ENCODE assay signal across 8 cellular contexts in genomic region chr21:42117229-42118048, GRCh38. TPM values are rescaled to one million over a fixed set of nuclear protein-coding genes. Genes with fewer than 3 reads are reported as not detected.
DNase-seq lines count a peak whose midpoint lies in the region; ATAC-seq and TF ChIP-seq lines count a peak whose summit lies in the region.

No MANE protein-coding gene starts in this region.

- H3F3A ChIP-seq in MM.1S (ENCODE audit: insufficient read depth, low read length): peaks cover 43% of the 10 kb centered on the region

- H3K27ac ChIP-seq in MM.1S (ENCODE audit: low read length): peak overlapping the region; percentile 70
- H3K27ac ChIP-seq in upper lobe of right lung: no peak overlapping the region

- no peaks in the 10 kb centered on the region for H3K79me2 ChIP-seq in MM.1S (ENCODE audit: low read length)

- H3K27me3 ChIP-seq in MM.1S (replicated peaks; ENCODE audit: insufficient read depth, low read length): no peaks in the 10 kb centered on the region
- H3K27me3 ChIP-seq in upper lobe of right lung: peaks cover 35% of the 10 kb centered on the region

- H3K9me3 ChIP-seq in MM.1S (replicated peaks; ENCODE audit: insufficient read depth, low read length): no peaks in the 10 kb centered on the region
- H3K9me3 ChIP-seq in upper lobe of right lung: no peaks in the 10 kb centered on the region

- peak overlapping the region; percentile 42 for H3K9ac ChIP-seq in MM.1S (ENCODE audit: low read length)

- TF ChIP-seq CTCF in GM13976 (IDR thresholded peaks at IDR 0.05; ENCODE audit: borderline replicate concordance, control extremely low read depth, extremely low read depth, insufficient read depth, missing control alignments) (peak; percentile 83), MM.1S (IDR thresholded peaks at IDR 0.05; ENCODE audit: low read length) (peak; percentile 99), upper lobe of right lung (IDR thresholded peaks at IDR 0.05) (peak; percentile 95)

- no peaks in the 10 kb centered on the region for H4K20me1 ChIP-seq in MM.1S (ENCODE audit: insufficient read depth, low read length)

- no peaks in the 10 kb centered on the region for H3K9me2 ChIP-seq in MM.1S (replicated peaks; ENCODE audit: insufficient read depth, low read length)

- intact Hi-C loops in posterior cingulate gyrus (cut with DNase I) (loop anchor here (1.0 to 10.0 kb wide), 4 partner anchors 105 to 503 kb away; partner anchors contain the start of genes PRDM15 and ZBTB21), upper lobe of right lung (cut with DNase I) (no loop called here)

- peak overlapping the region; percentile 82 for H3K4me2 ChIP-seq in MM.1S (ENCODE audit: low read depth, low read length)

- peak overlapping the region; percentile 46 for H3K4me3 ChIP-seq in MM.1S (ENCODE audit: low read length)
- no peak overlapping the region for H3K4me3 ChIP-seq in upper lobe of right lung

- peak; percentile 89 for ATAC-seq in upper lobe of right lung

- H3K36me3 ChIP-seq in MM.1S (replicated peaks; ENCODE audit: insufficient read depth, low read length): no peaks in the 10 kb centered on the region
- H3K36me3 ChIP-seq in upper lobe of right lung: no peaks in the 10 kb centered on the region

- in situ Hi-C loops in GM13976 (cut with MboI; ENCODE audit: low sequenced_read_pairs, unreplicated experiment) (loop anchor here (10.0 to 25.0 kb wide), 2 partner anchors 313 to 505 kb away; no protein-coding TSS in a partner anchor), SK-MEL-5 (cut with HindIII; ENCODE audit: low pct_unique_long_range_greater_than_20kb, low sequenced_read_pairs) (no loop called here)

- H3K4me1 ChIP-seq in MM.1S (ENCODE audit: low read length) (peaks cover 43% of the 10 kb centered on the region), upper lobe of right lung (peaks cover 15% of the 10 kb centered on the region)

- DNase-seq in A172 (ENCODE audit: low spot score): peak; percentile 74
- DNase-seq in GM13976 (ENCODE audit: low spot score): peak; percentile 83
- DNase-seq in MM.1S: peak; percentile 92
- peak; percentile 79 for DNase-seq in SK-MEL-5 (ENCODE audit: low read depth, low spot score)
- peak; percentile 37 to 69 (median 62) for DNase-seq in activated naive CD4-positive, alpha-beta T cell (lab: John Stamatoyannopoulos, UW)
- peak; percentile 70 for DNase-seq in globus pallidus (ENCODE audit: low spot score)
- DNase-seq in posterior cingulate gyrus: peak; percentile 68 to 96 (median 88)
- DNase-seq in upper lobe of right lung: peak; percentile 80

- H2AFZ ChIP-seq in MM.1S (ENCODE audit: low read length): peak overlapping the region; percentile 65

RNA-seq across cellular contexts. Expression of gene UMODL1, which starts 46.3 kb away (rescaled TPM):
- total RNA-seq in A172 (2014; rRNA removed; shearing (Covaris generic)): not detected in 2 replicates
- not detected in 2 replicates for total RNA-seq in SK-MEL-5 (2014; rRNA removed; shearing (Covaris generic))
- polyA plus RNA-seq in SK-MEL-5 (2015; cell fraction: cytosol; rRNA removed): 0.20 TPM in 1 of 2 replicates, not detected in the other
- polyA plus RNA-seq in SK-MEL-5 (2015; cell fraction: nucleus; rRNA removed): not detected in 2 replicates
- total RNA-seq in upper lobe of right lung: 0.49 TPM
